Comparison of ENCODE assay signal across 1 cellular context in genomic region chr17:82153295-82153691, GRCh38.
TF ChIP-seq lines count a peak whose summit lies in the region.

No MANE protein-coding gene starts in this region.

TF ChIP-seq in HEK293T, 16 proteins besides CTCF, POLR2A, EP300 and RAD21:
- TF ChIP-seq, protein P1, sequence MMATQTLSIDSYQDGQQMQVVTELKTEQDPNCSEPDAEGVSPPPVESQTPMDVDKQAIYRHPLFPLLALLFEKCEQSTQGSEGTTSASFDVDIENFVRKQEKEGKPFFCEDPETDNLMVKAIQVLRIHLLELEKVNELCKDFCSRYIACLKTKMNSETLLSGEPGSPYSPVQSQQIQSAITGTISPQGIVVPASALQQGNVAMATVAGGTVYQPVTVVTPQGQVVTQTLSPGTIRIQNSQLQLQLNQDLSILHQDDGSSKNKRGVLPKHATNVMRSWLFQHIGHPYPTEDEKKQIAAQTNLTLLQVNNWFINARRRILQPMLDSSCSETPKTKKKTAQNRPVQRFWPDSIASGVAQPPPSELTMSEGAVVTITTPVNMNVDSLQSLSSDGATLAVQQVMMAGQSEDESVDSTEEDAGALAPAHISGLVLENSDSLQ (IDR thresholded peaks at IDR 0.05) = no peak
- TF ChIP-seq HDGF (IDR thresholded peaks at IDR 0.05; ENCODE audit: borderline replicate concordance) (no peak), FOXM1 (IDR thresholded peaks at IDR 0.05; ENCODE audit: borderline replicate concordance) (no peak), ZNF384 (IDR thresholded peaks at IDR 0.05) (no peak), FOXK2 (IDR thresholded peaks at IDR 0.05) (no peak), LEF1 (IDR thresholded peaks at IDR 0.05; ENCODE audit: borderline replicate concordance) (no peak), TARDBP (IDR thresholded peaks at IDR 0.05) (no peak), ARNT (IDR thresholded peaks at IDR 0.05) (no peak), SUZ12 (IDR thresholded peaks at IDR 0.05) (no peak), FOXA1 (IDR thresholded peaks at IDR 0.05) (no peak), L3MBTL2 (conservative IDR thresholded peaks at IDR 0.05) (no peak), SP1 (IDR thresholded peaks at IDR 0.05) (no peak), ELF4 (IDR thresholded peaks at IDR 0.05) (no peak), BHLHE40 (IDR thresholded peaks at IDR 0.05; ENCODE audit: borderline replicate concordance) (no peak), CTBP1 (IDR thresholded peaks at IDR 0.05; ENCODE audit: borderline replicate concordance) (no peak), NFRKB (IDR thresholded peaks at IDR 0.05) (no peak)
